Comparison of ENCODE assay signal across 26 cellular contexts in genomic region chr12:1815108-1815507, GRCh38. TPM values are rescaled to one million over a fixed set of nuclear protein-coding genes. Genes with fewer than 3 reads are reported as not detected.
"Had no signal": no experiment of that assay in that cellular context is flagged by ENCODE, and none has a peak within 500 bp of the region (broad histone marks: within the 10 kb centered on the region; RNA-seq: fewer than 3 reads in every experiment).

No MANE protein-coding gene starts in this region.

- H3K4me3 Mint-ChIP-seq: naive B cell; natural killer cell; stimulated activated memory B cell treated with anti-CD40 and anti-IgM and Interleukin-4, amounts not matched to agents 10 μg/mL and 1 μg/mL and 100 μg/mL, for 72 hours; stimulated activated naive CD8-positive, alpha-beta T cell treated with anti-CD3 and anti-CD28 coated beads, Interleukin-15, amount 100 ng/mL, for 72 hours had no signal

- H2AFZ ChIP-seq: hepatocyte had no signal

- H3K9me3 ChIP-seq: heart right ventricle, left ventricle myocardium inferior, ovary, prostate gland, sigmoid colon, spleen, testis, thyroid gland, transverse colon, upper lobe of right lung had no signal

- DNase-seq: heart right ventricle; islet precursor cell; left ventricle myocardium inferior; naive B cell; natural killer cell; ovary; retina; sigmoid colon; small intestine; spleen; stimulated activated CD4-positive, alpha-beta T cell treated with anti-CD3 and anti-CD28 coated beads, Interleukin-4, amount 100 ng/mL, for 24 hours; stimulated activated naive CD4-positive, alpha-beta T cell treated with Interleukin-2 at 50 U/mL for 16 hours; stimulated activated naive CD8-positive, alpha-beta T cell treated with anti-CD3 and anti-CD28 coated beads, Interleukin-15, amount 100 ng/mL, for 72 hours; substantia nigra; testis; thyroid gland; transverse colon; upper lobe of right lung had no signal

- ATAC-seq: heart right ventricle; natural killer cell; right cardiac atrium; stimulated activated memory B cell treated with anti-CD40 and anti-IgM and Interleukin-4, amounts not matched to agents 10 μg/mL and 1 μg/mL and 100 μg/mL, for 72 hours; stimulated activated naive CD8-positive, alpha-beta T cell treated with anti-CD3 and anti-CD28 coated beads, Interleukin-15, amount 100 ng/mL, for 72 hours; upper lobe of right lung had no signal

- H3K79me2 ChIP-seq: hepatocyte had no signal

- H3K4me3 ChIP-seq: heart right ventricle, hepatocyte, left ventricle myocardium inferior, lung, ovary, prostate gland, sigmoid colon, spleen, testis, thyroid gland, transverse colon, upper lobe of right lung had no signal

- H3K9me3 Mint-ChIP-seq: naive B cell; natural killer cell; stimulated activated memory B cell treated with anti-CD40 and anti-IgM and Interleukin-4, amounts not matched to agents 10 μg/mL and 1 μg/mL and 100 μg/mL, for 72 hours; stimulated activated naive CD8-positive, alpha-beta T cell treated with anti-CD3 and anti-CD28 coated beads, Interleukin-15, amount 100 ng/mL, for 72 hours had no signal

- H3K27me3 ChIP-seq: ovary, testis, thyroid gland had no signal

- H3K4me1 ChIP-seq: prostate gland, transverse colon had no signal

- H3K36me3 Mint-ChIP-seq: naive B cell; natural killer cell; stimulated activated memory B cell treated with anti-CD40 and anti-IgM and Interleukin-4, amounts not matched to agents 10 μg/mL and 1 μg/mL and 100 μg/mL, for 72 hours had no signal

- H3K27ac ChIP-seq: heart right ventricle, hepatocyte, left ventricle myocardium inferior, ovary, prostate gland, sigmoid colon, testis, thyroid gland, transverse colon, upper lobe of right lung had no signal

- H3K27ac Mint-ChIP-seq: naive B cell; natural killer cell; stimulated activated memory B cell treated with anti-CD40 and anti-IgM and Interleukin-4, amounts not matched to agents 10 μg/mL and 1 μg/mL and 100 μg/mL, for 72 hours; stimulated activated naive CD8-positive, alpha-beta T cell treated with anti-CD3 and anti-CD28 coated beads, Interleukin-15, amount 100 ng/mL, for 72 hours had no signal

- H3K36me3 ChIP-seq: heart right ventricle, left ventricle myocardium inferior, ovary, prostate gland, sigmoid colon, spleen, thyroid gland, transverse colon, upper lobe of right lung had no signal

- H3K4me1 Mint-ChIP-seq: stimulated activated memory B cell treated with anti-CD40 and anti-IgM and Interleukin-4, amounts not matched to agents 10 μg/mL and 1 μg/mL and 100 μg/mL, for 72 hours had no signal

- FAIRE-seq: small intestine had no signal

RNA-seq across cellular contexts. Expression of gene LRTM2, which starts 5.3 kb away (rescaled TPM):
- total RNA-seq: heart right ventricle, hepatocyte, kidney epithelial cell, left ventricle myocardium inferior, lower leg skin, lung, natural killer cell, omental fat pad, ovary, prostate gland, right cardiac atrium, thyroid gland, transverse colon, upper lobe of right lung had no signal
- polyA plus RNA-seq: heart right ventricle, hepatocyte, ovary, right cardiac atrium, spleen had no signal
